In genomic region chr1:188295157-188295556, GRCh38 we compare ENCODE assay signal across 25 cellular contexts.
DNase-seq lines count a peak whose midpoint lies in the region; ATAC-seq, FAIRE-seq and TF ChIP-seq lines count a peak whose summit lies in the region.
"Had no signal": no experiment of that assay in that cellular context is flagged by ENCODE, and none has a peak within 500 bp of the region (broad histone marks: within the 10 kb centered on the region; RNA-seq: fewer than 3 reads in every experiment).

No MANE protein-coding gene starts in this region.

- TF ChIP-seq POLR2A in GM12878 (IDR thresholded peaks at IDR 0.05; ENCODE audit: low read depth, low read length): no peak

- H3K36me3 ChIP-seq in GM12878 (ENCODE audit: control insufficient read depth in 2 of 2, insufficient read depth in 2 of 2, low read length in 1 of 2) (no peaks in the 10 kb centered on the region), right atrium auricular region (no peaks in the 10 kb centered on the region)
- H3K36me3 ChIP-seq: BLaER1, SJCRH30 had no signal

- H3K9me3 ChIP-seq in GM12878 (replicated peaks; ENCODE audit: control insufficient read depth, insufficient read depth, low read length) (no peaks in the 10 kb centered on the region), right atrium auricular region (no peaks in the 10 kb centered on the region)
- H3K9me3 ChIP-seq: BLaER1, SJCRH30 had no signal

- H4K20me1 ChIP-seq in GM12878 (ENCODE audit: control insufficient read depth, insufficient read depth): no peaks in the 10 kb centered on the region
- H4K20me1 ChIP-seq: BLaER1 had no signal

- in situ Hi-C loops in GM12878 (cut with MboI): no loop called here

- H3K4me3 ChIP-seq in GM12878 (no peak overlapping the region), retinal pigment epithelial cell (ENCODE audit: low read length) (no peak overlapping the region), right atrium auricular region (no peak overlapping the region)
- H3K4me3 ChIP-seq: BLaER1, PC-9, SJCRH30 had no signal

- H3K79me2 ChIP-seq in GM12878 (ENCODE audit: control insufficient read depth, insufficient read depth, low read length): no peaks in the 10 kb centered on the region

- no peak overlapping the region for H3K9ac ChIP-seq in GM12878 (ENCODE audit: control insufficient read depth, insufficient read depth, low read length)
- H3K9ac ChIP-seq: BLaER1 had no signal

- no peak for TF ChIP-seq EP300 in GM12878 (IDR thresholded peaks at IDR 0.05; ENCODE audit: borderline replicate concordance in 1 of 2, control insufficient read depth in 1 of 2, low read depth in 2 of 2, low read length in 2 of 2)

- no peaks in the 10 kb centered on the region for H3K27me3 ChIP-seq in GM12878 (replicated peaks in 1 of 2; ENCODE audit: control insufficient read depth in 2 of 2, insufficient read depth in 2 of 2, low read length in 1 of 2)
- no peaks in the 10 kb centered on the region for H3K27me3 ChIP-seq in right atrium auricular region
- H3K27me3 ChIP-seq: BLaER1, SJCRH30 had no signal

- RAD21 ChIA-PET in GM12878 (lab: Charles Lee; ENCODE audit: unreplicated experiment): no interaction called here

- ATAC-seq in GM12878: peak; percentile 46

- SMC1A ChIA-PET in GM12878 (lab: Charles Lee; ENCODE audit: uncharacterized antibody, unreplicated experiment): no interaction called here

- H3K27ac ChIP-seq in GM12878 (ENCODE audit: control insufficient read depth, insufficient read depth) (no peak overlapping the region), right atrium auricular region (no peak overlapping the region)
- H3K27ac ChIP-seq: BLaER1, PC-9, SJCRH30 had no signal

- H3K4me1 ChIP-seq in GM12878 (ENCODE audit: control insufficient read depth, insufficient read depth, low read length): no peaks in the 10 kb centered on the region
- H3K4me1 ChIP-seq in right atrium auricular region: no peaks in the 10 kb centered on the region
- H3K4me1 ChIP-seq: SJCRH30 had no signal

- FAIRE-seq in D721Med (lab: Jason Lieb, UNC) (peak; percentile 87), GM12878 (lab: Jason Lieb, UNC) (no peak)
- FAIRE-seq: A204.1, GM12891, GM19239, HTR-8/SVneo had no signal

- intact Hi-C loops in GM12878 (cut with micrococcal nuclease; ENCODE audit: unreplicated experiment) (no loop called here), cardiac septum (cut with DNase I) (no loop called here)

- POLR2A ChIA-PET in GM12878 (lab: Charles Lee): no interaction called here

- WGBS in GM12878 (ENCODE audit: insufficient coverage, insufficient replicate concordance, low lambda C conversion rate, missing lambda C conversion rate): 30% methylated on average over 1 of the region's 1 CpG

- CTCF ChIA-PET in GM12878 (lab: Yijun Ruan, JAX): interaction anchor here (0.9 kb wide), 1 partner anchor 487 kb away, joined by 3 read pairs; no protein-coding TSS in a partner anchor

- TF ChIP-seq CTCF in D721Med (IDR thresholded peaks at IDR 0.05; ENCODE audit: insufficient read depth, missing control alignments) (no peak), GM12878 (IDR thresholded peaks at IDR 0.05 in 2 of 3, conservative IDR thresholded peaks at IDR 0.05 in 1 of 3; ENCODE audit: control insufficient read depth in 2 of 3, extremely low read depth in 1 of 3, insufficient read depth in 1 of 3, low read depth in 3 of 3, low read length in 3 of 3) (no peak), retinal pigment epithelial cell (conservative IDR thresholded peaks at IDR 0.05; ENCODE audit: low read depth, low read length) (no peak), right atrium auricular region (IDR thresholded peaks at IDR 0.05) (no peak)

- TF ChIP-seq RAD21 in GM12878 (IDR thresholded peaks at IDR 0.05; ENCODE audit: insufficient read depth, low read depth, low read length): no peak

- H3K4me2 ChIP-seq in GM12878 (ENCODE audit: control insufficient read depth, insufficient read depth): no peak overlapping the region
- H3K4me2 ChIP-seq: BLaER1, PC-9 had no signal

- H2AFZ ChIP-seq in GM12878 (ENCODE audit: control insufficient read depth, low read depth, low read length): no peak overlapping the region
- H2AFZ ChIP-seq: PC-9 had no signal

- no TSS peak for BruUV-seq in GM12878 (replicated peaks; lab: Mats Ljungman, UMichigan)

- DNase-seq in D721Med (ENCODE audit: insufficient read length, low spot score) (no peak), GM12878 (ENCODE audit: low read depth, low spot score) (no peak), kidney tubule cell (ENCODE audit: low spot score) (peak; percentile 79), retinal pigment epithelial cell (ENCODE audit: low read depth) (peak; percentile 21), right atrium auricular region (ENCODE audit: low spot score) (no peak), NCI-H2227 (lab: John Stamatoyannopoulos, UW; ENCODE audit: unreplicated experiment) (no peak), cardiac septum (ENCODE audit: low spot score) (no peak)
- DNase-seq: Calu3; CD4-positive, alpha-beta memory T cell; DMS53; EL; H7; IMR-90; Karpas-422; NCI-H1417 treated with DMSO at 0.1 percent for 48 hours; NCI-H187 treated with DMSO at 0.1 percent for 48 hours; NCI-H345; NCI-H524 treated with DMSO at 0.1 percent for 48 hours; PC-9; SJCRH30 had no signal

TF ChIP-seq in GM12878, 131 proteins besides CTCF, POLR2A, EP300 and RAD21:
- no peak for TF ChIP-seq HCFC1 (IDR thresholded peaks at IDR 0.05; ENCODE audit: low read length)
- TF ChIP-seq YBX1 (IDR thresholded peaks at IDR 0.05): no peak
- TF ChIP-seq MEF2A (IDR thresholded peaks at IDR 0.05; ENCODE audit: insufficient read depth, low read depth, low read length): no peak
- TF ChIP-seq EZH2 (IDR thresholded peaks at IDR 0.05; ENCODE audit: borderline replicate concordance, control insufficient read depth, low read depth, low read length): no peak
- TF ChIP-seq ZNF592 (IDR thresholded peaks at IDR 0.05): no peak
- no peak for TF ChIP-seq RELA (IDR thresholded peaks at IDR 0.05; ENCODE audit: borderline replicate concordance, partially characterized antibody)
- TF ChIP-seq ATF7 (IDR thresholded peaks at IDR 0.05; ENCODE audit: low read depth): no peak
- no peak for TF ChIP-seq TBL1XR1 (IDR thresholded peaks at IDR 0.05; ENCODE audit: low read depth, low read length)
- TF ChIP-seq ZNF217 (IDR thresholded peaks at IDR 0.05): no peak
- no peak for TF ChIP-seq CHD4 (IDR thresholded peaks at IDR 0.05)
- no peak for TF ChIP-seq HDAC6 (IDR thresholded peaks at IDR 0.05; ENCODE audit: unreplicated experiment)
- TF ChIP-seq BHLHE40 (IDR thresholded peaks at IDR 0.05; ENCODE audit: borderline replicate concordance in 1 of 2, low read depth in 2 of 2, low read length in 1 of 2): no peak
- TF ChIP-seq RUNX3 (IDR thresholded peaks at IDR 0.05; ENCODE audit: low read length): no peak
- TF ChIP-seq NR2C2 (IDR thresholded peaks at IDR 0.05; ENCODE audit: borderline replicate concordance, control insufficient read depth, insufficient read length, low read depth): no peak

Comparison
In these comparisons a context has a peak if more than half of its experiments do, and no peak if none do; other contexts are left out.
1. DNase-seq: peak in kidney tubule cell (single experiment) and retinal pigment epithelial cell (single experiment); none in D721Med (single experiment), GM12878 (single experiment), right atrium auricular region (single experiment), NCI-H2227 (single experiment) and cardiac septum (single experiment).